Comparison of ENCODE assay signal across 8 cellular contexts in genomic region chr21:45363921-45364463, GRCh38. TPM values are rescaled to one million over a fixed set of nuclear protein-coding genes. Genes with fewer than 3 reads are reported as not detected.
DNase-seq lines count a peak whose midpoint lies in the region; ATAC-seq and TF ChIP-seq lines count a peak whose summit lies in the region.

No MANE protein-coding gene starts in this region.

- no peaks in the 10 kb centered on the region for H3K9me3 ChIP-seq in MG63
- no peaks in the 10 kb centered on the region for H3K9me3 ChIP-seq in ovary
- H3K9me3 ChIP-seq in uterus: no peaks in the 10 kb centered on the region

- ATAC-seq in HG02840 (IDR thresholded peaks at IDR 0.05; ENCODE audit: low FRiP score, unreplicated experiment): no peak

- CTCF ChIA-PET in activated naive CD4-positive, alpha-beta T cell treated with anti-CD3 and anti-CD28 coated beads for 36 hours (lab: Charles Lee): no interaction called here

- peak in 12 of 14 donors; percentile 14 to 89 (median 48) for DNase-seq in C1 segment of cervical spinal cord (lab: John Stamatoyannopoulos, UW)
- DNase-seq in MG63: peak; percentile 97
- peak; percentile 67 for DNase-seq in activated naive CD4-positive, alpha-beta T cell treated with anti-CD3 and anti-CD28 coated beads for 36 hours
- DNase-seq in foreskin melanocyte: peak; percentile 98
- DNase-seq in ovary: peak; percentile 87 to 92 (median 89)
- peak; percentile 91 to 93 for DNase-seq in uterus
- DNase-seq in GDM1 (lab: John Stamatoyannopoulos, UW): no peak

- intact Hi-C loops in activated naive CD4-positive, alpha-beta T cell treated with anti-CD3 and anti-CD28 coated beads for 36 hours (cut with micrococcal nuclease): no loop called here
- intact Hi-C loops in ovary (cut with DNase I): loop anchor here in 2 of 4 donors (2.0 to 5.0 kb wide), 2 partner anchors 47 to 58 kb away; no protein-coding TSS in a partner anchor
- intact Hi-C loops in uterus (cut with DNase I; ENCODE audit: low total_unique reads): no loop called here

- H3K36me3 ChIP-seq in MG63 (no peaks in the 10 kb centered on the region), ovary (no peaks in the 10 kb centered on the region), uterus (no peaks in the 10 kb centered on the region)

- H3K4me3 Mint-ChIP-seq in activated naive CD4-positive, alpha-beta T cell treated with anti-CD3 and anti-CD28 coated beads for 36 hours: no peak overlapping the region

- H3K27me3 ChIP-seq in MG63: no peaks in the 10 kb centered on the region
- no peaks in the 10 kb centered on the region for H3K27me3 ChIP-seq in ovary
- H3K27me3 ChIP-seq in uterus: no peaks in the 10 kb centered on the region

- WGBS in ovary, 3 donors: 15 to 21% (median 19%) methylated on average over 18 of the region's 18 CpGs

- no peaks in the 10 kb centered on the region for H3K9me3 Mint-ChIP-seq in activated naive CD4-positive, alpha-beta T cell treated with anti-CD3 and anti-CD28 coated beads for 36 hours

- H3K4me3 ChIP-seq in MG63: peak overlapping the region; percentile 16
- H3K4me3 ChIP-seq in ovary: no peak overlapping the region
- H3K4me3 ChIP-seq in uterus: no peak overlapping the region

- H3K4me1 ChIP-seq in ovary (ENCODE audit: insufficient read depth) (peaks cover 32% of the 10 kb centered on the region), uterus (peaks cover 0 to 25% of the 10 kb centered on the region in 2 donors)

- H3K27ac Mint-ChIP-seq in activated naive CD4-positive, alpha-beta T cell treated with anti-CD3 and anti-CD28 coated beads for 36 hours: no peak overlapping the region

- H3K27ac ChIP-seq in ovary (peak overlapping the region; percentile 88 to 97), uterus (peak overlapping the region; percentile 97)

- TF ChIP-seq EP300 in ovary (IDR thresholded peaks at IDR 0.05): peak; percentile 84

- TF ChIP-seq POLR2A in ovary (IDR thresholded peaks at IDR 0.05): peak; percentile 21
- TF ChIP-seq POLR2A in uterus (IDR thresholded peaks at IDR 0.05): peak in 1 of 2 donors; percentile 29

- H3K4me1 Mint-ChIP-seq in activated naive CD4-positive, alpha-beta T cell treated with anti-CD3 and anti-CD28 coated beads for 36 hours (ENCODE audit: low read depth): peaks cover 6% of the 10 kb centered on the region

- TF ChIP-seq CTCF in ovary (IDR thresholded peaks at IDR 0.05): no peak
- no peak for TF ChIP-seq CTCF in uterus (IDR thresholded peaks at IDR 0.05)

- H3K36me3 Mint-ChIP-seq in activated naive CD4-positive, alpha-beta T cell treated with anti-CD3 and anti-CD28 coated beads for 36 hours (ENCODE audit: low read depth): no peaks in the 10 kb centered on the region

- H3K27me3 Mint-ChIP-seq in activated naive CD4-positive, alpha-beta T cell treated with anti-CD3 and anti-CD28 coated beads for 36 hours (ENCODE audit: low read depth): no peaks in the 10 kb centered on the region

RNA-seq across cellular contexts. Expression of gene COL18A1, which starts 41.0 kb away (rescaled TPM):
- 22.4 and 26.4 TPM in 2 replicates for total RNA-seq in MG63 (2014; rRNA removed; shearing (Covaris generic); ENCODE audit: low replicate concordance)
- total RNA-seq in activated naive CD4-positive, alpha-beta T cell treated with anti-CD3 and anti-CD28 coated beads for 36 hours: 10 to 100 TPM; 10.3 to 12.6 TPM
- total RNA-seq in ovary: 100 to 1,000 TPM; 141 to 353 (median 270) TPM
- 100 to 1,000 TPM in 1 of 2 donors, 10 to 100 TPM in 1; 11.1 to 201 TPM for polyA plus RNA-seq in ovary
- 100 to 1,000 TPM in 3 of 4 donors, 10 to 100 TPM in 1; 73.0 to 223 (median 152) TPM for total RNA-seq in uterus
